ENCODE assay signal across 15 cellular contexts in genomic region chr2:108555572-108555971, GRCh38.
"Had no signal": no experiment of that assay in that cellular context is flagged by ENCODE, and none has a peak within 500 bp of the region (broad histone marks: within the 10 kb centered on the region; RNA-seq: fewer than 3 reads in every experiment).

No MANE protein-coding gene starts in this region.

- H3K36me3 ChIP-seq: pancreas had no signal

- H3K27me3 ChIP-seq: pancreas, testis had no signal

- DNase-seq: activated CD4-positive, CD25-positive, alpha-beta regulatory T cell treated with anti-CD3 and anti-CD28 coated beads, Interleukin-2, amount 50 U/mL, for 72 hours; activated naive CD4-positive, alpha-beta T cell treated with Interleukin-2 at 50 U/mL for 16 hours; activated T-cell treated with anti-CD3 and anti-CD28 coated beads for 4 hours; anterior cingulate cortex; mammary epithelial cell; naive thymus-derived CD4-positive, alpha-beta T cell; pancreas; retina; small intestine; stimulated activated CD4-positive, alpha-beta T cell treated with anti-CD3 and anti-CD28 coated beads, Interleukin-4, amount 100 ng/mL, for 24 hours; stimulated activated CD8-positive, alpha-beta memory T cell treated with anti-CD3 and anti-CD28 coated beads, Interleukin-4, amount 100 ng/mL, for 48 hours; stimulated activated naive CD8-positive, alpha-beta T cell treated with anti-CD3 and anti-CD28 coated beads, Interleukin-15, Interleukin-2, amounts not matched to agents 100 U/mL and 50 U/mL, for 24 hours; T-helper 9 cell; testis had no signal

- H3K4me3 Mint-ChIP-seq: activated T-helper 17 cell treated with anti-CD3 and anti-CD28 coated beads, Interleukin-2, amount 50 U/mL, for 72 hours; naive thymus-derived CD4-positive, alpha-beta T cell had no signal

- H3K27ac ChIP-seq: pancreas, testis had no signal

- H3K4me3 ChIP-seq: pancreas, testis had no signal

- H3K9me3 Mint-ChIP-seq: activated T-helper 17 cell treated with anti-CD3 and anti-CD28 coated beads, Interleukin-2, amount 50 U/mL, for 72 hours; naive thymus-derived CD4-positive, alpha-beta T cell had no signal

- ATAC-seq: activated T-helper 17 cell treated with anti-CD3 and anti-CD28 coated beads, Interleukin-2, amount 50 U/mL, for 72 hours; naive thymus-derived CD4-positive, alpha-beta T cell; stimulated activated naive CD8-positive, alpha-beta T cell treated with anti-CD3 and anti-CD28 coated beads, Interleukin-15, Interleukin-2, amounts not matched to agents 100 U/mL and 50 U/mL, for 24 hours had no signal

- H3K27me3 Mint-ChIP-seq: activated T-helper 17 cell treated with anti-CD3 and anti-CD28 coated beads, Interleukin-2, amount 50 U/mL, for 72 hours; naive thymus-derived CD4-positive, alpha-beta T cell had no signal

- H3K9me3 ChIP-seq: pancreas, testis had no signal

- H3K27ac Mint-ChIP-seq: activated T-helper 17 cell treated with anti-CD3 and anti-CD28 coated beads, Interleukin-2, amount 50 U/mL, for 72 hours had no signal
